Comparison of ENCODE assay signal across 24 cellular contexts in genomic region chr10:130729876-130730275, GRCh38.
"Had no signal": no experiment of that assay in that cellular context is flagged by ENCODE, and none has a peak within 500 bp of the region (broad histone marks: within the 10 kb centered on the region; RNA-seq: fewer than 3 reads in every experiment).

No MANE protein-coding gene starts in this region.

- H3K27me3 Mint-ChIP-seq: effector memory CD8-positive, alpha-beta T cell had no signal

- H3K36me3 ChIP-seq: left lung, neutrophil, pancreas, right lobe of liver, stomach, tibial artery, uterus had no signal

- H3K9me3 ChIP-seq: left lung, mucosa of descending colon, pancreas, right lobe of liver, stomach, testis, tibial artery, uterus had no signal

- H3K36me3 Mint-ChIP-seq: immature natural killer cell; mesothelial cell of epicardium; naive B cell; stimulated activated effector memory CD8-positive, alpha-beta T cell treated with anti-CD3 and anti-CD28 coated beads, Interleukin-12 subunit alpha, Interleukin-12 subunit beta, amount 100 ng/mL, for 72 hours; type B pancreatic cell had no signal

- H3K4me1 ChIP-seq: left lung, pancreas, right lobe of liver, stomach, tibial artery, uterus had no signal

- H3K9me3 Mint-ChIP-seq: immature natural killer cell, mesothelial cell of epicardium, nephron progenitor cell, type B pancreatic cell had no signal

- H3K27me3 ChIP-seq: neutrophil, right lobe of liver, testis, tibial artery, uterus had no signal

- DNase-seq: cortex of kidney; effector memory CD8-positive, alpha-beta T cell; hypothalamus; immature natural killer cell; left lung; mesenchymal stem cell; mucosa of descending colon; naive B cell; nephron progenitor cell; stimulated activated CD4-positive, alpha-beta T cell treated with anti-CD3 and anti-CD28 coated beads, Interleukin-2, amount 100 ng/mL, for 24 hours; stimulated activated CD4-positive, alpha-beta T cell treated with anti-CD3 and anti-CD28 coated beads, Interleukin-4, amount 100 ng/mL, for 24 hours; stimulated activated naive CD4-positive, alpha-beta T cell treated with Interleukin-2 at 50 U/mL for 16 hours; stomach; testis; uterus had no signal

- H3K4me3 Mint-ChIP-seq: effector memory CD8-positive, alpha-beta T cell; immature natural killer cell; mesothelial cell of epicardium; naive B cell; nephron progenitor cell; stimulated activated effector memory CD8-positive, alpha-beta T cell treated with anti-CD3 and anti-CD28 coated beads, Interleukin-12 subunit alpha, Interleukin-12 subunit beta, amount 100 ng/mL, for 72 hours; type B pancreatic cell had no signal

- H3K4me1 Mint-ChIP-seq: immature natural killer cell; naive B cell; nephron progenitor cell; stimulated activated effector memory CD8-positive, alpha-beta T cell treated with anti-CD3 and anti-CD28 coated beads, Interleukin-12 subunit alpha, Interleukin-12 subunit beta, amount 100 ng/mL, for 72 hours had no signal

- H3K4me3 ChIP-seq: left lung, mucosa of descending colon, pancreas, right lobe of liver, smooth muscle cell, stomach, testis, tibial artery, uterus had no signal

- ATAC-seq: effector memory CD8-positive, alpha-beta T cell; left lung; mucosa of descending colon; pancreas; right lobe of liver; stimulated activated effector memory CD8-positive, alpha-beta T cell treated with anti-CD3 and anti-CD28 coated beads, Interleukin-12 subunit alpha, Interleukin-12 subunit beta, amount 100 ng/mL, for 72 hours had no signal

- H3K27ac ChIP-seq: left lung, neutrophil, pancreas, right lobe of liver, stomach, testis, tibial artery, uterus had no signal

- H3K27ac Mint-ChIP-seq: effector memory CD8-positive, alpha-beta T cell; mesothelial cell of epicardium; naive B cell; nephron progenitor cell; progenitor cell of endocrine pancreas; stimulated activated effector memory CD8-positive, alpha-beta T cell treated with anti-CD3 and anti-CD28 coated beads, Interleukin-12 subunit alpha, Interleukin-12 subunit beta, amount 100 ng/mL, for 72 hours; type B pancreatic cell had no signal
